ENCODE assay signal across 1 cellular context in the genomic region with DNA sequence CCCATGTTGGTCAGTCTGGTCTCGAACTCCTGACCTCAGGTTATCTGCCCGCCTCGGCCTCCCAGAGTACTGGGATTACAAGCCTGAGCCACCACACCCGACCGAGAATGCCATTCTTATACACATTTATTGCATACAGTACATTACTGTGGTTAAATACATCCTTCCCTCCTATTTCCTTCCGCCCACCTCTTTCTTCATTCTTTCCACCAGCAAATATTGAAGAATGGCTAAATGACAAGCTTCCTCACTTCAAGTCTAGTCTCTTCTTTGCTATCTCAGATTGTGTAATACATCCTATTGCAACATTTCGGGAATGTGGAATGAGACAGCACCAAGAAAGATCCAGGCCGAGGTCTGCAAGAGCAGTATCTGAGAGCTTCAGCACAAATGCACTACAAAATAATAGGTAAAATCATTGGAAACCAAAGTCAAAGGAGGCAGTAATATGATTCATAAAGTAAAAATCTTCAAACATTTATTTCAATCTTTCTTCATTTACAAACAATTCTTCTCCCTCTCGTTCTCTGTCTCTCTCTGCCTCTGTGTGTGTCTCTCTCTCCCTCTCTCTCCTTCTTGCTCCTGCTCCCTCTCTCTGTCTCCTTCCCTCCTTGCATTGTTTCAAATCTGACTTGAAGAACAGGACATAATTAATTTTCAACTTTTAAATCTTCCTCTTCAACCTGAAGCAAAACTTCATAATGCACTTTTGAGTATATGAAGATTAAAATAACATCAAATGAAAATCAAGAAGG.
TF ChIP-seq lines count a peak whose summit lies in the region.

No MANE protein-coding gene starts in this region.

TF ChIP-seq in HepG2, 621 proteins besides CTCF, POLR2A, EP300 and RAD21 (continued from another document and continues in another):
- TF ChIP-seq, protein P1, sequence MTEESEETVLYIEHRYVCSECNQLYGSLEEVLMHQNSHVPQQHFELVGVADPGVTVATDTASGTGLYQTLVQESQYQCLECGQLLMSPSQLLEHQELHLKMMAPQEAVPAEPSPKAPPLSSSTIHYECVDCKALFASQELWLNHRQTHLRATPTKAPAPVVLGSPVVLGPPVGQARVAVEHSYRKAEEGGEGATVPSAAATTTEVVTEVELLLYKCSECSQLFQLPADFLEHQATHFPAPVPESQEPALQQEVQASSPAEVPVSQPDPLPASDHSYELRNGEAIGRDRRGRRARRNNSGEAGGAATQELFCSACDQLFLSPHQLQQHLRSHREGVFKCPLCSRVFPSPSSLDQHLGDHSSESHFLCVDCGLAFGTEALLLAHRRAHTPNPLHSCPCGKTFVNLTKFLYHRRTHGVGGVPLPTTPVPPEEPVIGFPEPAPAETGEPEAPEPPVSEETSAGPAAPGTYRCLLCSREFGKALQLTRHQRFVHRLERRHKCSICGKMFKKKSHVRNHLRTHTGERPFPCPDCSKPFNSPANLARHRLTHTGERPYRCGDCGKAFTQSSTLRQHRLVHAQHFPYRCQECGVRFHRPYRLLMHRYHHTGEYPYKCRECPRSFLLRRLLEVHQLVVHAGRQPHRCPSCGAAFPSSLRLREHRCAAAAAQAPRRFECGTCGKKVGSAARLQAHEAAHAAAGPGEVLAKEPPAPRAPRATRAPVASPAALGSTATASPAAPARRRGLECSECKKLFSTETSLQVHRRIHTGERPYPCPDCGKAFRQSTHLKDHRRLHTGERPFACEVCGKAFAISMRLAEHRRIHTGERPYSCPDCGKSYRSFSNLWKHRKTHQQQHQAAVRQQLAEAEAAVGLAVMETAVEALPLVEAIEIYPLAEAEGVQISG (CRISPR knock-in tag; IDR thresholded peaks at IDR 0.05), result 0 out of 2 replicates have a peak, but pooled peaks have one; percentile 16
- no peak for TF ChIP-seq ZNF30 (CRISPR knock-in tag; IDR thresholded peaks at IDR 0.05)
- TF ChIP-seq JUNB (CRISPR knock-in tag; IDR thresholded peaks at IDR 0.05; ENCODE audit: borderline replicate concordance), result no peak
- TF ChIP-seq KDM5B (CRISPR knock-in tag; IDR thresholded peaks at IDR 0.05; ENCODE audit: borderline replicate concordance), result no peak
- TF ChIP-seq ZNF761 (CRISPR knock-in tag; conservative IDR thresholded peaks at IDR 0.05), result no peak
- TF ChIP-seq, protein P2, sequence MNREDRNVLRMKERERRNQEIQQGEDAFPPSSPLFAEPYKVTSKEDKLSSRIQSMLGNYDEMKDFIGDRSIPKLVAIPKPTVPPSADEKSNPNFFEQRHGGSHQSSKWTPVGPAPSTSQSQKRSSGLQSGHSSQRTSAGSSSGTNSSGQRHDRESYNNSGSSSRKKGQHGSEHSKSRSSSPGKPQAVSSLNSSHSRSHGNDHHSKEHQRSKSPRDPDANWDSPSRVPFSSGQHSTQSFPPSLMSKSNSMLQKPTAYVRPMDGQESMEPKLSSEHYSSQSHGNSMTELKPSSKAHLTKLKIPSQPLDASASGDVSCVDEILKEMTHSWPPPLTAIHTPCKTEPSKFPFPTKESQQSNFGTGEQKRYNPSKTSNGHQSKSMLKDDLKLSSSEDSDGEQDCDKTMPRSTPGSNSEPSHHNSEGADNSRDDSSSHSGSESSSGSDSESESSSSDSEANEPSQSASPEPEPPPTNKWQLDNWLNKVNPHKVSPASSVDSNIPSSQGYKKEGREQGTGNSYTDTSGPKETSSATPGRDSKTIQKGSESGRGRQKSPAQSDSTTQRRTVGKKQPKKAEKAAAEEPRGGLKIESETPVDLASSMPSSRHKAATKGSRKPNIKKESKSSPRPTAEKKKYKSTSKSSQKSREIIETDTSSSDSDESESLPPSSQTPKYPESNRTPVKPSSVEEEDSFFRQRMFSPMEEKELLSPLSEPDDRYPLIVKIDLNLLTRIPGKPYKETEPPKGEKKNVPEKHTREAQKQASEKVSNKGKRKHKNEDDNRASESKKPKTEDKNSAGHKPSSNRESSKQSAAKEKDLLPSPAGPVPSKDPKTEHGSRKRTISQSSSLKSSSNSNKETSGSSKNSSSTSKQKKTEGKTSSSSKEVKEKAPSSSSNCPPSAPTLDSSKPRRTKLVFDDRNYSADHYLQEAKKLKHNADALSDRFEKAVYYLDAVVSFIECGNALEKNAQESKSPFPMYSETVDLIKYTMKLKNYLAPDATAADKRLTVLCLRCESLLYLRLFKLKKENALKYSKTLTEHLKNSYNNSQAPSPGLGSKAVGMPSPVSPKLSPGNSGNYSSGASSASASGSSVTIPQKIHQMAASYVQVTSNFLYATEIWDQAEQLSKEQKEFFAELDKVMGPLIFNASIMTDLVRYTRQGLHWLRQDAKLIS (CRISPR knock-in tag; IDR thresholded peaks at IDR 0.05), result no peak
- no peak for TF ChIP-seq JARID2 (CRISPR knock-in tag; IDR thresholded peaks at IDR 0.05; ENCODE audit: insufficient replicate concordance)
- TF ChIP-seq SETDB1 (CRISPR knock-in tag; IDR thresholded peaks at IDR 0.05; ENCODE audit: borderline replicate concordance), result no peak
- TF ChIP-seq NCOA2 (CRISPR knock-in tag; IDR thresholded peaks at IDR 0.05), result peak; percentile 84
- peak; percentile 53; the same call in 1 of the 2 replicates for TF ChIP-seq KMT2B (CRISPR knock-in tag; IDR thresholded peaks at IDR 0.05)
- TF ChIP-seq, protein P3, sequence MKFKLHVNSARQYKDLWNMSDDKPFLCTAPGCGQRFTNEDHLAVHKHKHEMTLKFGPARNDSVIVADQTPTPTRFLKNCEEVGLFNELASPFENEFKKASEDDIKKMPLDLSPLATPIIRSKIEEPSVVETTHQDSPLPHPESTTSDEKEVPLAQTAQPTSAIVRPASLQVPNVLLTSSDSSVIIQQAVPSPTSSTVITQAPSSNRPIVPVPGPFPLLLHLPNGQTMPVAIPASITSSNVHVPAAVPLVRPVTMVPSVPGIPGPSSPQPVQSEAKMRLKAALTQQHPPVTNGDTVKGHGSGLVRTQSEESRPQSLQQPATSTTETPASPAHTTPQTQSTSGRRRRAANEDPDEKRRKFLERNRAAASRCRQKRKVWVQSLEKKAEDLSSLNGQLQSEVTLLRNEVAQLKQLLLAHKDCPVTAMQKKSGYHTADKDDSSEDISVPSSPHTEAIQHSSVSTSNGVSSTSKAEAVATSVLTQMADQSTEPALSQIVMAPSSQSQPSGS (CRISPR knock-in tag; IDR thresholded peaks at IDR 0.05), result peak; percentile 72; the same call in 1 of the 2 replicates
- no peak for TF ChIP-seq SNAPC2 (CRISPR knock-in tag; IDR thresholded peaks at IDR 0.05)
- no peak for TF ChIP-seq ZNF737 (CRISPR knock-in tag; IDR thresholded peaks at IDR 0.05; ENCODE audit: borderline replicate concordance)
- TF ChIP-seq, protein P4, sequence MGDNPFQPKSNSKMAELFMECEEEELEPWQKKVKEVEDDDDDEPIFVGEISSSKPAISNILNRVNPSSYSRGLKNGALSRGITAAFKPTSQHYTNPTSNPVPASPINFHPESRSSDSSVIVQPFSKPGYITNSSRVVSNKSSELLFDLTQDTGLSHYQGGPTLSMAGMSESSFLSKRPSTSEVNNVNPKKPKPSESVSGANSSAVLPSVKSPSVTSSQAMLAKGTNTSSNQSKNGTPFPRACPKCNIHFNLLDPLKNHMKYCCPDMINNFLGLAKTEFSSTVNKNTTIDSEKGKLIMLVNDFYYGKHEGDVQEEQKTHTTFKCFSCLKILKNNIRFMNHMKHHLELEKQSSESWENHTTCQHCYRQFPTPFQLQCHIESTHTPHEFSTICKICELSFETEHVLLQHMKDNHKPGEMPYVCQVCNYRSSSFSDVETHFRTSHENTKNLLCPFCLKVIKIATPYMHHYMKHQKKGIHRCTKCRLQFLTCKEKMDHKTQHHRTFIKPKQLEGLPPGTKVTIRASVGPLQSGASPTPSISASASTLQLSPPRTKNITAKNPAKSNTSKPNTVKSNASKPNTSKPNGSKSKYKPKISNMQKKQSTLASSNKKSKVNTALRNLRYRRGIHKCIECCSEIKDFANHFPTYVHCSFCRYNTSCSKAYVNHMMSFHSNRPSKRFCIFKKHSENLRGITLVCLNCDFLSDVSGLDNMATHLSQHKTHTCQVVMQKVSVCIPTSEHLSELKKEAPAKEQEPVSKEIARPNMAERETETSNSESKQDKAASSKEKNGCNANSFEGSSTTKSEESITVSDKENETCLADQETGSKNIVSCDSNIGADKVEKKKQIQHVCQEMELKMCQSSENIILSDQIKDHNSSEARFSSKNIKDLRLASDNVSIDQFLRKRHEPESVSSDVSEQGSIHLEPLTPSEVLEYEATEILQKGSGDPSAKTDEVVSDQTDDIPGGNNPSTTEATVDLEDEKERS (CRISPR knock-in tag; IDR thresholded peaks at IDR 0.05), result no peak
- peak; percentile 76 for TF ChIP-seq RARA (CRISPR knock-in tag; IDR thresholded peaks at IDR 0.05)
- TF ChIP-seq CBFB (CRISPR knock-in tag; IDR thresholded peaks at IDR 0.05), result peak; percentile 21; the same call in 1 of the 2 replicates
- TF ChIP-seq MYC (CRISPR knock-in tag; IDR thresholded peaks at IDR 0.05; ENCODE audit: borderline replicate concordance), result no peak
- TF ChIP-seq FOXO1 (CRISPR knock-in tag; IDR thresholded peaks at IDR 0.05), result peak; percentile 55; the same call in 1 of the 2 replicates
- TF ChIP-seq MAF1 (CRISPR knock-in tag; IDR thresholded peaks at IDR 0.05; ENCODE audit: borderline replicate concordance), result no peak
- TF ChIP-seq SMARCE1 (IDR thresholded peaks at IDR 0.05; ENCODE audit: borderline replicate concordance), result no peak
- TF ChIP-seq, protein P5, sequence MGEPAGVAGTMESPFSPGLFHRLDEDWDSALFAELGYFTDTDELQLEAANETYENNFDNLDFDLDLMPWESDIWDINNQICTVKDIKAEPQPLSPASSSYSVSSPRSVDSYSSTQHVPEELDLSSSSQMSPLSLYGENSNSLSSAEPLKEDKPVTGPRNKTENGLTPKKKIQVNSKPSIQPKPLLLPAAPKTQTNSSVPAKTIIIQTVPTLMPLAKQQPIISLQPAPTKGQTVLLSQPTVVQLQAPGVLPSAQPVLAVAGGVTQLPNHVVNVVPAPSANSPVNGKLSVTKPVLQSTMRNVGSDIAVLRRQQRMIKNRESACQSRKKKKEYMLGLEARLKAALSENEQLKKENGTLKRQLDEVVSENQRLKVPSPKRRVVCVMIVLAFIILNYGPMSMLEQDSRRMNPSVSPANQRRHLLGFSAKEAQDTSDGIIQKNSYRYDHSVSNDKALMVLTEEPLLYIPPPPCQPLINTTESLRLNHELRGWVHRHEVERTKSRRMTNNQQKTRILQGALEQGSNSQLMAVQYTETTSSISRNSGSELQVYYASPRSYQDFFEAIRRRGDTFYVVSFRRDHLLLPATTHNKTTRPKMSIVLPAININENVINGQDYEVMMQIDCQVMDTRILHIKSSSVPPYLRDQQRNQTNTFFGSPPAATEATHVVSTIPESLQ (CRISPR knock-in tag; conservative IDR thresholded peaks at IDR 0.05), result no peak
- 0 out of 2 replicates have a peak, but pooled peaks have one; percentile 31 for TF ChIP-seq PPARG (CRISPR knock-in tag; conservative IDR thresholded peaks at IDR 0.05)
- TF ChIP-seq, protein P6, sequence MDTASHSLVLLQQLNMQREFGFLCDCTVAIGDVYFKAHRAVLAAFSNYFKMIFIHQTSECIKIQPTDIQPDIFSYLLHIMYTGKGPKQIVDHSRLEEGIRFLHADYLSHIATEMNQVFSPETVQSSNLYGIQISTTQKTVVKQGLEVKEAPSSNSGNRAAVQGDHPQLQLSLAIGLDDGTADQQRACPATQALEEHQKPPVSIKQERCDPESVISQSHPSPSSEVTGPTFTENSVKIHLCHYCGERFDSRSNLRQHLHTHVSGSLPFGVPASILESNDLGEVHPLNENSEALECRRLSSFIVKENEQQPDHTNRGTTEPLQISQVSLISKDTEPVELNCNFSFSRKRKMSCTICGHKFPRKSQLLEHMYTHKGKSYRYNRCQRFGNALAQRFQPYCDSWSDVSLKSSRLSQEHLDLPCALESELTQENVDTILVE (CRISPR knock-in tag; IDR thresholded peaks at IDR 0.05), result peak; percentile 62; the same call in 1 of the 2 replicates
- TF ChIP-seq ZNF564 (CRISPR knock-in tag; IDR thresholded peaks at IDR 0.05), result 0 out of 2 replicates have a peak, but pooled peaks have one; percentile 37
- TF ChIP-seq, protein P7, sequence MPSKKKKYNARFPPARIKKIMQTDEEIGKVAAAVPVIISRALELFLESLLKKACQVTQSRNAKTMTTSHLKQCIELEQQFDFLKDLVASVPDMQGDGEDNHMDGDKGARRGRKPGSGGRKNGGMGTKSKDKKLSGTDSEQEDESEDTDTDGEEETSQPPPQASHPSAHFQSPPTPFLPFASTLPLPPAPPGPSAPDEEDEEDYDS (CRISPR knock-in tag; IDR thresholded peaks at IDR 0.05), result no peak
- TF ChIP-seq SMC3 (IDR thresholded peaks at IDR 0.05; ENCODE audit: low read length), result peak; percentile 40; the same call in 1 of the 2 replicates
- TF ChIP-seq, protein P8, sequence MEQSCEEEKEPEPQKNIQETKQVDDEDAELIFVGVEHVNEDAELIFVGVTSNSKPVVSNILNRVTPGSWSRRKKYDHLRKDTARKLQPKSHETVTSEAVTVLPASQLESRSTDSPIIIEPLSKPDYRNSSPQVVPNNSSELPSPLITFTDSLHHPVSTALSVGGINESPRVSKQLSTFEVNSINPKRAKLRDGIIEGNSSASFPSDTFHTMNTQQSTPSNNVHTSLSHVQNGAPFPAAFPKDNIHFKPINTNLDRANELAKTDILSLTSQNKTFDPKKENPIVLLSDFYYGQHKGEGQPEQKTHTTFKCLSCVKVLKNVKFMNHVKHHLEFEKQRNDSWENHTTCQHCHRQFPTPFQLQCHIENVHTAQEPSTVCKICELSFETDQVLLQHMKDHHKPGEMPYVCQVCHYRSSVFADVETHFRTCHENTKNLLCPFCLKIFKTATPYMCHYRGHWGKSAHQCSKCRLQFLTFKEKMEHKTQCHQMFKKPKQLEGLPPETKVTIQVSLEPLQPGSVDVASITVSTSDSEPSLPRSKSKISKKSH (CRISPR knock-in tag; IDR thresholded peaks at IDR 0.05; ENCODE audit: borderline replicate concordance), result no peak
- no peak for TF ChIP-seq GFI1 (CRISPR knock-in tag; IDR thresholded peaks at IDR 0.05; ENCODE audit: borderline replicate concordance)
- TF ChIP-seq GABPB1 (CRISPR knock-in tag; IDR thresholded peaks at IDR 0.05), result peak; percentile 22; the same call in 1 of the 2 replicates
- TF ChIP-seq, protein P9, sequence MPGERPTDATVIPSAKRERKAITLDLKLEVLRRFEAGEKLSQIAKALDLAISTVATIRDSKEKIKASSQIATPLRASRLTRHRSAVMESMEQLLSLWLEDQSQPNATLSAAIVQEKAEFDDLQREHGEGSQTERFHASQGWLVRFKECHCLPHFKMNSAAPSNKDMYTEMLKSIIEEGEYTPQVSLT (CRISPR knock-in tag; IDR thresholded peaks at IDR 0.05; ENCODE audit: borderline replicate concordance, low read depth), result no peak
- TF ChIP-seq NR2F2 (IDR thresholded peaks at IDR 0.05; ENCODE audit: borderline replicate concordance, low read depth), result no peak; the same call in 1 of the 2 replicates
- TF ChIP-seq ZNF788 (CRISPR knock-in tag; IDR thresholded peaks at IDR 0.05; ENCODE audit: borderline replicate concordance), result no peak; the same call in 1 of the 2 replicates
- TF ChIP-seq, protein P10, sequence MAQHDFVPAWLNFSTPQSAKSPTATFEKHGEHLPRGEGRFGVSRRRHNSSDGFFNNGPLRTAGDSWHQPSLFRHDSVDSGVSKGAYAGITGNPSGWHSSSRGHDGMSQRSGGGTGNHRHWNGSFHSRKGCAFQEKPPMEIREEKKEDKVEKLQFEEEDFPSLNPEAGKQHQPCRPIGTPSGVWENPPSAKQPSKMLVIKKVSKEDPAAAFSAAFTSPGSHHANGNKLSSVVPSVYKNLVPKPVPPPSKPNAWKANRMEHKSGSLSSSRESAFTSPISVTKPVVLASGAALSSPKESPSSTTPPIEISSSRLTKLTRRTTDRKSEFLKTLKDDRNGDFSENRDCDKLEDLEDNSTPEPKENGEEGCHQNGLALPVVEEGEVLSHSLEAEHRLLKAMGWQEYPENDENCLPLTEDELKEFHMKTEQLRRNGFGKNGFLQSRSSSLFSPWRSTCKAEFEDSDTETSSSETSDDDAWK (CRISPR knock-in tag; IDR thresholded peaks at IDR 0.05), result no peak
- TF ChIP-seq TSC22D2 (CRISPR knock-in tag; IDR thresholded peaks at IDR 0.05; ENCODE audit: borderline replicate concordance), result no peak
- TF ChIP-seq NFATC3 (CRISPR knock-in tag; IDR thresholded peaks at IDR 0.05), result no peak
- TF ChIP-seq, protein P11, sequence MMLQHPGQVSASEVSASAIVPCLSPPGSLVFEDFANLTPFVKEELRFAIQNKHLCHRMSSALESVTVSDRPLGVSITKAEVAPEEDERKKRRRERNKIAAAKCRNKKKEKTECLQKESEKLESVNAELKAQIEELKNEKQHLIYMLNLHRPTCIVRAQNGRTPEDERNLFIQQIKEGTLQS (CRISPR knock-in tag; IDR thresholded peaks at IDR 0.05), result no peak
- no peak for TF ChIP-seq EED (CRISPR knock-in tag; IDR thresholded peaks at IDR 0.05)
